ENCODE assay signal across 12 cellular contexts in genomic region chr7:158865462-158865922, GRCh38. TPM values are rescaled to one million over a fixed set of nuclear protein-coding genes. Genes with fewer than 3 reads are reported as not detected.
DNase-seq lines count a peak whose midpoint lies in the region; ATAC-seq and TF ChIP-seq lines count a peak whose summit lies in the region.
"Had no signal": no experiment of that assay in that cellular context is flagged by ENCODE, and none has a peak within 500 bp of the region (broad histone marks: within the 10 kb centered on the region; RNA-seq: fewer than 3 reads in every experiment).

No MANE protein-coding gene starts in this region.

- H3K4me3 ChIP-seq in fibroblast of villous mesenchyme (ENCODE audit: low read depth, low read length): no peak overlapping the region

- DNase-seq in activated T-cell treated with anti-CD3 and anti-CD28 coated beads, Interleukin-2, amount 50 U/mL, for 24 hours: no peak
- no peak for DNase-seq in activated T-cell treated with anti-CD3 and anti-CD28 coated beads, Interleukin-2, amount 50 U/mL, for 72 hours
- DNase-seq in NOMO-1 treated with dmso at 0.1 percent for 144 hours (lab: John Stamatoyannopoulos, UW; ENCODE audit: unreplicated experiment) (peak; percentile 8), fibroblast of villous mesenchyme (ENCODE audit: low read depth) (peak; percentile 58), caudate nucleus (lab: John Stamatoyannopoulos, UW) (no peak), substantia nigra (lab: John Stamatoyannopoulos, UW) (no peak)
- no peak for DNase-seq in stimulated activated effector memory CD8-positive, alpha-beta T cell treated with anti-CD3 and anti-CD28 coated beads, Interleukin-12 subunit alpha, Interleukin-12 subunit beta, amount 100 ng/mL, for 72 hours (ENCODE audit: low spot score in 2 of 2)
- DNase-seq: effector CD4-positive, alpha-beta T cell; NCI-H1436 treated with DMSO at 0.1 percent for 48 hours; SIG-M5; stimulated activated naive CD4-positive, alpha-beta T cell treated with Interleukin-2 at 50 U/mL for 16 hours had no signal

- H3K36me3 Mint-ChIP-seq in activated T-cell treated with anti-CD3 and anti-CD28 coated beads, Interleukin-2, amount 50 U/mL, for 24 hours (ENCODE audit: low read depth): peaks cover 4% of the 10 kb centered on the region
- peaks cover 0 to 1% of the 10 kb centered on the region in 2 donors for H3K36me3 Mint-ChIP-seq in activated T-cell treated with anti-CD3 and anti-CD28 coated beads, Interleukin-2, amount 50 U/mL, for 72 hours (ENCODE audit: insufficient read depth in 2 of 2)
- H3K36me3 Mint-ChIP-seq in stimulated activated effector memory CD8-positive, alpha-beta T cell treated with anti-CD3 and anti-CD28 coated beads, Interleukin-12 subunit alpha, Interleukin-12 subunit beta, amount 100 ng/mL, for 72 hours: peaks cover 13% of the 10 kb centered on the region

- H3K4me3 Mint-ChIP-seq in activated T-cell treated with anti-CD3 and anti-CD28 coated beads, Interleukin-2, amount 50 U/mL, for 24 hours: peak overlapping the region; percentile 18
- H3K4me3 Mint-ChIP-seq in activated T-cell treated with anti-CD3 and anti-CD28 coated beads, Interleukin-2, amount 50 U/mL, for 72 hours: peak overlapping the region in 1 of 2 donors; percentile 32
- H3K4me3 Mint-ChIP-seq in stimulated activated effector memory CD8-positive, alpha-beta T cell treated with anti-CD3 and anti-CD28 coated beads, Interleukin-12 subunit alpha, Interleukin-12 subunit beta, amount 100 ng/mL, for 72 hours: peak overlapping the region; percentile 81

- TF ChIP-seq CTCF in fibroblast of villous mesenchyme (IDR thresholded peaks at IDR 0.05; ENCODE audit: insufficient read depth, low read depth, low read length): no peak

- no peaks in the 10 kb centered on the region for H3K27me3 Mint-ChIP-seq in activated T-cell treated with anti-CD3 and anti-CD28 coated beads, Interleukin-2, amount 50 U/mL, for 24 hours
- no peaks in the 10 kb centered on the region for H3K27me3 Mint-ChIP-seq in activated T-cell treated with anti-CD3 and anti-CD28 coated beads, Interleukin-2, amount 50 U/mL, for 72 hours (ENCODE audit: low read depth)

- peak overlapping the region; percentile 15 for H3K27ac Mint-ChIP-seq in activated T-cell treated with anti-CD3 and anti-CD28 coated beads, Interleukin-2, amount 50 U/mL, for 24 hours
- H3K27ac Mint-ChIP-seq in activated T-cell treated with anti-CD3 and anti-CD28 coated beads, Interleukin-2, amount 50 U/mL, for 72 hours: no peak overlapping the region
- no peak overlapping the region for H3K27ac Mint-ChIP-seq in stimulated activated effector memory CD8-positive, alpha-beta T cell treated with anti-CD3 and anti-CD28 coated beads, Interleukin-12 subunit alpha, Interleukin-12 subunit beta, amount 100 ng/mL, for 72 hours

- H3K9me3 Mint-ChIP-seq in activated T-cell treated with anti-CD3 and anti-CD28 coated beads, Interleukin-2, amount 50 U/mL, for 24 hours: no peaks in the 10 kb centered on the region
- no peaks in the 10 kb centered on the region for H3K9me3 Mint-ChIP-seq in activated T-cell treated with anti-CD3 and anti-CD28 coated beads, Interleukin-2, amount 50 U/mL, for 72 hours
- no peaks in the 10 kb centered on the region for H3K9me3 Mint-ChIP-seq in stimulated activated effector memory CD8-positive, alpha-beta T cell treated with anti-CD3 and anti-CD28 coated beads, Interleukin-12 subunit alpha, Interleukin-12 subunit beta, amount 100 ng/mL, for 72 hours

- ATAC-seq in activated T-cell treated with anti-CD3 and anti-CD28 coated beads, Interleukin-2, amount 50 U/mL, for 72 hours (replicated peaks in 1 of 2): no peak
- no peak for ATAC-seq in stimulated activated effector memory CD8-positive, alpha-beta T cell treated with anti-CD3 and anti-CD28 coated beads, Interleukin-12 subunit alpha, Interleukin-12 subunit beta, amount 100 ng/mL, for 72 hours
- ATAC-seq in HG02642 (IDR thresholded peaks at IDR 0.05; ENCODE audit: poor library complexity, unreplicated experiment): no peak

- peaks cover 48% of the 10 kb centered on the region for H3K4me1 Mint-ChIP-seq in activated T-cell treated with anti-CD3 and anti-CD28 coated beads, Interleukin-2, amount 50 U/mL, for 24 hours (ENCODE audit: low read depth)
- H3K4me1 Mint-ChIP-seq in activated T-cell treated with anti-CD3 and anti-CD28 coated beads, Interleukin-2, amount 50 U/mL, for 72 hours (ENCODE audit: low read depth): peaks cover 45% of the 10 kb centered on the region
- H3K4me1 Mint-ChIP-seq in stimulated activated effector memory CD8-positive, alpha-beta T cell treated with anti-CD3 and anti-CD28 coated beads, Interleukin-12 subunit alpha, Interleukin-12 subunit beta, amount 100 ng/mL, for 72 hours: peaks cover 31% of the 10 kb centered on the region

- no peak overlapping the region for H3K27ac ChIP-seq in caudate nucleus (ENCODE audit: low read depth, low read length)
- H3K27ac ChIP-seq in substantia nigra (ENCODE audit: low read depth, low read length, poor library complexity, severe bottlenecking): no peak overlapping the region

RNA-seq across cellular contexts. Expression of gene DYNC2I1, which starts 9.1 kb away (rescaled TPM):
- total RNA-seq in activated T-cell treated with anti-CD3 and anti-CD28 coated beads, Interleukin-2, amount 50 U/mL, for 72 hours: 10 to 100 TPM; 14.2 to 14.9 TPM
- 3.5 and 4.2 TPM in 2 replicates for total RNA-seq in fibroblast of villous mesenchyme

RNA-seq across cellular contexts. Expression of gene ESYT2, which starts 36.2 kb away (rescaled TPM):
- 10 to 100 TPM; 68.6 to 68.8 TPM for total RNA-seq in activated T-cell treated with anti-CD3 and anti-CD28 coated beads, Interleukin-2, amount 50 U/mL, for 72 hours
- 66.7 and 75.1 TPM in 2 replicates for total RNA-seq in fibroblast of villous mesenchyme

Comparison
In these comparisons a context has a peak if more than half of its experiments do, and no peak if none do; other contexts are left out.
1. DNase-seq: peak in NOMO-1 treated with dmso at 0.1 percent for 144 hours (single experiment) and fibroblast of villous mesenchyme (single experiment); none in activated T-cell treated with anti-CD3 and anti-CD28 coated beads, Interleukin-2, amount 50 U/mL, for 24 hours (single experiment), activated T-cell treated with anti-CD3 and anti-CD28 coated beads, Interleukin-2, amount 50 U/mL, for 72 hours (0 of 2), stimulated activated effector memory CD8-positive, alpha-beta T cell treated with anti-CD3 and anti-CD28 coated beads, Interleukin-12 subunit alpha, Interleukin-12 subunit beta, amount 100 ng/mL, for 72 hours (0 of 2), caudate nucleus (0 of 61) and substantia nigra (0 of 49).